In the genomic region with DNA sequence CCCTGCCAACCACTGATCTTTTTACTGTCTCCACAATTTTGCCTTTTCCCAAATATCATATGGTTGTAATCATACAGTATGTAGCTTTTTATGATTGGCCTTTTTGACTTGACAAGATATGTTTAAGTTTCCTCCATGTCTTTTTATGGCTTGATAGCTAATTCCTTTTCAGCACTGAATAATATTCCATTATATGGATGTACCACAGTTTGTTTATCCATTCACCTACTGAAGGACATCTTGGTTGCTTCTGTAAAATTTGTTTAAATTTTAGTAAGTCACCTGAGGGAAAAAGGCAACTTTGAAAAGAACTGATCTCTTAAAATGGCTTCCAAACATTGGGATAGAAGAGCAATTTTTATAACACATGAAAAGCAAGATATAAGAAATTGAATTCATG, we compare ENCODE assay signal across 27 cellular contexts.
"Had no signal": no experiment of that assay in that cellular context is flagged by ENCODE, and none has a peak within 500 bp of the region (broad histone marks: within the 10 kb centered on the region; RNA-seq: fewer than 3 reads in every experiment).

No MANE protein-coding gene starts in this region.

- H3K27me3 Mint-ChIP-seq: stimulated activated memory B cell treated with anti-CD40 and anti-IgM and Interleukin-4, amounts not matched to agents 10 μg/mL and 1 μg/mL and 100 μg/mL, for 72 hours; stimulated activated naive B cell treated with anti-CD40 and anti-IgM and Interleukin-4, amounts not matched to agents 10 μg/mL and 1 μg/mL and 100 μg/mL, for 72 hours; stimulated activated naive CD8-positive, alpha-beta T cell treated with anti-CD3 and anti-CD28 coated beads, Interleukin-15, amount 100 ng/mL, for 72 hours; type B pancreatic cell had no signal

- H3K36me3 Mint-ChIP-seq: stimulated activated effector memory CD8-positive, alpha-beta T cell treated with anti-CD3 and anti-CD28 coated beads, Interleukin-12 subunit alpha, Interleukin-12 subunit beta, amount 100 ng/mL, for 72 hours; stimulated activated naive B cell treated with anti-CD40 and anti-IgM and Interleukin-4, amounts not matched to agents 10 μg/mL and 1 μg/mL and 100 μg/mL, for 72 hours had no signal

- H3K36me3 ChIP-seq: stomach, suprapubic skin, thoracic aorta, thyroid gland, tibial artery, tibial nerve, transverse colon, upper lobe of left lung, upper lobe of right lung, uterus, vagina had no signal

- H3K9me3 Mint-ChIP-seq: stimulated activated effector memory CD8-positive, alpha-beta T cell treated with anti-CD3 and anti-CD28 coated beads, Interleukin-12 subunit alpha, Interleukin-12 subunit beta, amount 100 ng/mL, for 72 hours had no signal

- H3K4me3 Mint-ChIP-seq: stimulated activated effector memory CD8-positive, alpha-beta T cell treated with anti-CD3 and anti-CD28 coated beads, Interleukin-12 subunit alpha, Interleukin-12 subunit beta, amount 100 ng/mL, for 72 hours; stimulated activated memory B cell treated with anti-CD40 and anti-IgM and Interleukin-4, amounts not matched to agents 10 μg/mL and 1 μg/mL and 100 μg/mL, for 72 hours; stimulated activated naive B cell treated with anti-CD40 and anti-IgM and Interleukin-4, amounts not matched to agents 10 μg/mL and 1 μg/mL and 100 μg/mL, for 72 hours; stimulated activated naive CD8-positive, alpha-beta T cell treated with anti-CD3 and anti-CD28 coated beads, Interleukin-15, amount 100 ng/mL, for 72 hours; stimulated activated naive CD8-positive, alpha-beta T cell treated with anti-CD3 and anti-CD28 coated beads, Interleukin-15, Interleukin-2, amounts not matched to agents 100 ng/mL and 50 ng/mL, for 24 hours; type B pancreatic cell had no signal

- H3K27ac Mint-ChIP-seq: stimulated activated effector memory CD8-positive, alpha-beta T cell treated with anti-CD3 and anti-CD28 coated beads, Interleukin-12 subunit alpha, Interleukin-12 subunit beta, amount 100 ng/mL, for 72 hours; stimulated activated memory B cell treated with anti-CD40 and anti-IgM and Interleukin-4, amounts not matched to agents 10 μg/mL and 1 μg/mL and 100 μg/mL, for 72 hours; stimulated activated naive B cell treated with anti-CD40 and anti-IgM and Interleukin-4, amounts not matched to agents 10 μg/mL and 1 μg/mL and 100 μg/mL, for 72 hours; stimulated activated naive CD8-positive, alpha-beta T cell treated with anti-CD3 and anti-CD28 coated beads, Interleukin-15, amount 100 ng/mL, for 72 hours; stimulated activated naive CD8-positive, alpha-beta T cell treated with anti-CD3 and anti-CD28 coated beads, Interleukin-15, Interleukin-2, amounts not matched to agents 100 ng/mL and 50 ng/mL, for 24 hours; type B pancreatic cell had no signal

- H3K27ac ChIP-seq: stomach, suprapubic skin, testis, thoracic aorta, thyroid gland, tibial artery, tibial nerve, transverse colon, upper lobe of left lung, upper lobe of right lung, uterus, vagina had no signal

- DNase-seq: stimulated activated CD4-positive, alpha-beta T cell treated with anti-CD3 and anti-CD28 coated beads, Interleukin-2, amount 100 ng/mL, for 48 hours; stimulated activated CD4-positive, alpha-beta T cell treated with anti-CD3 and anti-CD28 coated beads, Interleukin-4, amount 100 ng/mL, for 1 hour; stimulated activated CD4-positive, alpha-beta T cell treated with anti-CD3 and anti-CD28 coated beads, Interleukin-4, amount 100 ng/mL, for 24 hours; stimulated activated CD8-positive, alpha-beta memory T cell treated with anti-CD3 and anti-CD28 coated beads, Interleukin-4, amount 100 ng/mL, for 48 hours; stimulated activated naive B cell treated with anti-CD40 and anti-IgM and Interleukin-4, amounts not matched to agents 10 μg/mL and 1 μg/mL and 100 μg/mL, for 72 hours; stimulated activated naive CD4-positive, alpha-beta T cell; stimulated activated naive CD4-positive, alpha-beta T cell treated with Interleukin-2 at 50 U/mL for 16 hours; stimulated activated naive CD8-positive, alpha-beta T cell treated with anti-CD3 and anti-CD28 coated beads, Interleukin-15, amount 100 ng/mL, for 72 hours; stimulated activated naive CD8-positive, alpha-beta T cell treated with anti-CD3 and anti-CD28 coated beads, Interleukin-15, Interleukin-2, amounts not matched to agents 100 U/mL and 50 U/mL, for 24 hours; stomach; substantia nigra; testis; thyroid gland; tibial artery; transverse colon; trophoblast cell; upper lobe of left lung; upper lobe of right lung; uterus had no signal

- H3K9me3 ChIP-seq: suprapubic skin, testis, thoracic aorta, thyroid gland, tibial artery, transverse colon, upper lobe of left lung, upper lobe of right lung, uterus, vagina had no signal

- ATAC-seq: stimulated activated effector memory CD8-positive, alpha-beta T cell treated with anti-CD3 and anti-CD28 coated beads, Interleukin-12 subunit alpha, Interleukin-12 subunit beta, amount 100 ng/mL, for 72 hours; stimulated activated memory B cell treated with anti-CD40 and anti-IgM and Interleukin-4, amounts not matched to agents 10 μg/mL and 1 μg/mL and 100 μg/mL, for 72 hours; stimulated activated naive B cell treated with anti-CD40 and anti-IgM and Interleukin-4, amounts not matched to agents 10 μg/mL and 1 μg/mL and 100 μg/mL, for 72 hours; stimulated activated naive CD8-positive, alpha-beta T cell treated with anti-CD3 and anti-CD28 coated beads, Interleukin-15, amount 100 ng/mL, for 72 hours; stimulated activated naive CD8-positive, alpha-beta T cell treated with anti-CD3 and anti-CD28 coated beads, Interleukin-15, Interleukin-2, amounts not matched to agents 100 U/mL and 50 U/mL, for 24 hours; upper lobe of right lung had no signal

- H3K27me3 ChIP-seq: stomach, suprapubic skin, testis, thyroid gland, tibial artery, tibial nerve, transverse colon, upper lobe of left lung, upper lobe of right lung, uterus, vagina had no signal

- H3K4me3 ChIP-seq: stomach, suprapubic skin, testis, thoracic aorta, thyroid gland, tibial artery, tibial nerve, transverse colon, upper lobe of left lung, upper lobe of right lung, uterus, vagina had no signal

- H3K4me1 Mint-ChIP-seq: stimulated activated effector memory CD8-positive, alpha-beta T cell treated with anti-CD3 and anti-CD28 coated beads, Interleukin-12 subunit alpha, Interleukin-12 subunit beta, amount 100 ng/mL, for 72 hours; stimulated activated memory B cell treated with anti-CD40 and anti-IgM and Interleukin-4, amounts not matched to agents 10 μg/mL and 1 μg/mL and 100 μg/mL, for 72 hours; stimulated activated naive B cell treated with anti-CD40 and anti-IgM and Interleukin-4, amounts not matched to agents 10 μg/mL and 1 μg/mL and 100 μg/mL, for 72 hours; stimulated activated naive CD8-positive, alpha-beta T cell treated with anti-CD3 and anti-CD28 coated beads, Interleukin-15, amount 100 ng/mL, for 72 hours had no signal

- H3K4me1 ChIP-seq: stomach, suprapubic skin, testis, thyroid gland, tibial artery, tibial nerve, transverse colon, upper lobe of left lung, upper lobe of right lung, uterus, vagina had no signal
